ENCODE assay signal across 16 cellular contexts in genomic region chr1:5978452-5978851, GRCh38. TPM values are rescaled to one million over a fixed set of nuclear protein-coding genes. Genes with fewer than 3 reads are reported as not detected.
DNase-seq lines count a peak whose midpoint lies in the region; ATAC-seq and TF ChIP-seq lines count a peak whose summit lies in the region.
"Had no signal": no experiment of that assay in that cellular context is flagged by ENCODE, and none has a peak within 500 bp of the region (broad histone marks: within the 10 kb centered on the region; RNA-seq: fewer than 3 reads in every experiment).

No MANE protein-coding gene starts in this region.

- TF ChIP-seq POLR2A in spleen (IDR thresholded peaks at IDR 0.05) (no peak), esophagus muscularis mucosa (IDR thresholded peaks at IDR 0.05; ENCODE audit: low read depth) (no peak)

- H3K27me3 ChIP-seq in right atrium auricular region (no peaks in the 10 kb centered on the region), MG63 (no peaks in the 10 kb centered on the region), spleen (replicated peaks in 1 of 7) (no peaks in the 10 kb centered on the region), esophagus muscularis mucosa (no peaks in the 10 kb centered on the region)
- H3K27me3 ChIP-seq: colonic mucosa, testis had no signal

- peak overlapping the region; percentile 12 for H3K4me3 Mint-ChIP-seq in endothelial cell (ENCODE audit: unreplicated experiment)
- H3K4me3 Mint-ChIP-seq: CD4-positive, alpha-beta T cell had no signal

- ATAC-seq in Right ventricle myocardium inferior, result no peak

- no peak overlapping the region for H3K27ac Mint-ChIP-seq in endothelial cell (ENCODE audit: unreplicated experiment)

- CTCF ChIA-PET in OCI-LY7 (lab: Charles Lee; ENCODE audit: unreplicated experiment), result no interaction called here

- peaks cover 13% of the 10 kb centered on the region for H3K4me1 Mint-ChIP-seq in endothelial cell (ENCODE audit: unreplicated experiment)

- no TSS peak for BruUV-seq in OCI-LY7 (replicated peaks; lab: Mats Ljungman, UMichigan)

- 72 to 92% (median 79%) methylated on average over 6 to 7 of the region's 7 CpGs for whole genome bisulfite sequencing in spleen, 5 donors
- 93% methylated on average over 6 of the region's 7 CpGs for WGBS in esophagus muscularis mucosa

- no peak overlapping the region for H2AFZ ChIP-seq in OCI-LY7 (ENCODE audit: low read length)

- POLR2A ChIA-PET in OCI-LY7 (lab: Charles Lee), result no interaction called here

- peaks cover 2% of the 10 kb centered on the region for H3K36me3 ChIP-seq in right atrium auricular region
- peaks cover 7% of the 10 kb centered on the region for H3K36me3 ChIP-seq in MG63
- H3K36me3 ChIP-seq in spleen, result peaks cover 0 to 29% (median 0%) of the 10 kb centered on the region in 6 donors
- H3K36me3 ChIP-seq in esophagus muscularis mucosa, result peaks cover 0 to 41% (median 22%) of the 10 kb centered on the region in 4 donors
- H3K36me3 ChIP-seq in OCI-LY7 (ENCODE audit: insufficient read depth, low read length), result peaks cover 16% of the 10 kb centered on the region
- H3K36me3 ChIP-seq: colonic mucosa had no signal

- DNase-seq in Right ventricle myocardium inferior (ENCODE audit: missing footprints) (peak; percentile 67), right atrium auricular region (ENCODE audit: low spot score) (no peak), MG63 (peak; percentile 49), endothelial cell (ENCODE audit: low spot score) (no peak), spleen (peak; percentile 58), esophagus muscularis mucosa (ENCODE audit: extremely low spot score) (no peak), OCI-LY7 (ENCODE audit: low spot score) (no peak), C1 segment of cervical spinal cord (lab: John Stamatoyannopoulos, UW) (no peak)
- DNase-seq: colonic mucosa, DMS79 treated with DMSO at 0.1 percent for 48 hours, NCI-H2081 treated with DMSO at 0.1 percent for 48 hours, NCI-H446 treated with DMSO at 0.1 percent for 48 hours, nucleus accumbens, testis had no signal

- H3K4me3 ChIP-seq in right atrium auricular region (no peak overlapping the region), MG63 (no peak overlapping the region), spleen (no peak overlapping the region), esophagus muscularis mucosa (no peak overlapping the region), OCI-LY7 (ENCODE audit: low read depth, low read length, poor library complexity, severe bottlenecking) (no peak overlapping the region)
- H3K4me3 ChIP-seq: colonic mucosa, testis had no signal

- TF ChIP-seq CTCF in right atrium auricular region (IDR thresholded peaks at IDR 0.05), result no peak
- TF ChIP-seq CTCF in endothelial cell (IDR thresholded peaks at IDR 0.05; ENCODE audit: unreplicated experiment), result no peak
- TF ChIP-seq CTCF in spleen (IDR thresholded peaks at IDR 0.05 in 8 of 11, conservative IDR thresholded peaks at IDR 0.05 in 3 of 11), result no peak
- no peak for TF ChIP-seq CTCF in esophagus muscularis mucosa (IDR thresholded peaks at IDR 0.05)
- no peak for TF ChIP-seq CTCF in OCI-LY7 (conservative IDR thresholded peaks at IDR 0.05; ENCODE audit: low read length)

- H4K20me1 ChIP-seq in OCI-LY7 (ENCODE audit: insufficient read depth, low read length), result no peaks in the 10 kb centered on the region

- H3K9me3 Mint-ChIP-seq in endothelial cell (ENCODE audit: unreplicated experiment), result no peaks in the 10 kb centered on the region
- H3K9me3 Mint-ChIP-seq: activated T-helper 2 cell treated with anti-CD3 and anti-CD28 coated beads, Interferon-gamma antibody, Interleukin-2, Interleukin-4, amounts not matched to agents 10 μg/mL and 5 μg/mL and 100 μg/mL, durations not matched to agents 14 hours and 24 hours and 36 hours; CD4-positive, alpha-beta T cell had no signal

- TF ChIP-seq EP300 in esophagus muscularis mucosa (IDR thresholded peaks at IDR 0.05), result no peak

- H3K4me2 ChIP-seq in OCI-LY7 (ENCODE audit: low read length), result no peak overlapping the region

- no peaks in the 10 kb centered on the region for H3K79me2 ChIP-seq in OCI-LY7 (ENCODE audit: insufficient read depth, low read depth, low read length)

- H3K9me3 ChIP-seq in right atrium auricular region (no peaks in the 10 kb centered on the region), MG63 (no peaks in the 10 kb centered on the region), spleen (no peaks in the 10 kb centered on the region), esophagus muscularis mucosa (no peaks in the 10 kb centered on the region), OCI-LY7 (ENCODE audit: low read length) (no peaks in the 10 kb centered on the region)
- H3K9me3 ChIP-seq: colonic mucosa, testis had no signal

- H3K4me1 ChIP-seq in right atrium auricular region, result peaks cover 0 to 5% of the 10 kb centered on the region in 2 donors
- H3K4me1 ChIP-seq in spleen, result peaks cover 0 to 54% (median 4%) of the 10 kb centered on the region in 6 donors
- H3K4me1 ChIP-seq in esophagus muscularis mucosa, result peaks cover 0 to 4% (median 0%) of the 10 kb centered on the region in 4 donors
- peaks cover 32% of the 10 kb centered on the region for H3K4me1 ChIP-seq in OCI-LY7 (ENCODE audit: insufficient read depth, low read length, poor library complexity, severe bottlenecking)
- H3K4me1 ChIP-seq: colonic mucosa, testis had no signal

- H3K27ac ChIP-seq in right atrium auricular region (no peak overlapping the region), spleen (no peak overlapping the region), esophagus muscularis mucosa (replicated peaks in 1 of 4) (no peak overlapping the region), OCI-LY7 (ENCODE audit: low read depth, low read length, poor library complexity, severe bottlenecking) (no peak overlapping the region)
- H3K27ac ChIP-seq: colonic mucosa, testis had no signal

- H3K9me2 ChIP-seq in OCI-LY7 (ENCODE audit: insufficient read depth, low read length), result no peaks in the 10 kb centered on the region

- peaks cover 18% of the 10 kb centered on the region for H3K36me3 Mint-ChIP-seq in endothelial cell (ENCODE audit: low read depth, unreplicated experiment)

- H3K27me3 Mint-ChIP-seq in endothelial cell (ENCODE audit: unreplicated experiment), result peaks cover 10% of the 10 kb centered on the region
- H3K27me3 Mint-ChIP-seq: CD4-positive, alpha-beta T cell had no signal

- intact Hi-C loops in Right ventricle myocardium inferior (cut with DNase I), result loop anchor here (5.0 kb wide), 1 partner anchor 466 kb away; no protein-coding TSS in a partner anchor
- intact Hi-C loops in spleen (cut with DNase I; ENCODE audit: low total_unique reads), result no loop called here
- intact Hi-C loops in esophagus muscularis mucosa (cut with DNase I), result no loop called here
- intact Hi-C loops in OCI-LY7 (cut with micrococcal nuclease; ENCODE audit: unreplicated experiment), result no loop called here

RNA-seq across cellular contexts. Expression of gene NPHP4, which starts 13.8 kb away (rescaled TPM):
- total RNA-seq in Right ventricle myocardium inferior (4.8 TPM), right atrium auricular region (1 to 10 TPM; 3.0 to 4.3 TPM), endothelial cell (ENCODE audit: unreplicated experiment) (15.3 TPM), spleen (10 to 100 TPM in 5 of 7 donors, 1 to 10 TPM in 2; 8.4 to 17.5 (median 10.9) TPM), esophagus muscularis mucosa (1 to 10 TPM; 6.5 to 9.1 (median 8.0) TPM), OCI-LY7 (2022) (23.0 and 24.2 TPM in 2 replicates)
- 9.6 and 10.7 TPM in 2 replicates for total RNA-seq in MG63 (2014; rRNA removed; shearing (Covaris generic); ENCODE audit: low replicate concordance)
- polyA plus RNA-seq in spleen, result 1 to 10 TPM; 1.2 to 3.4 (median 2.6) TPM
- total RNA-seq in OCI-LY7 (2014; rRNA removed; shearing (Covaris generic)), result 9.2 and 13.4 TPM in 2 replicates

Comparison
In these comparisons a context has a peak if more than half of its experiments do, and no peak if none do; other contexts are left out.
1. DNase-seq: peak in Right ventricle myocardium inferior (single experiment), MG63 (single experiment) and spleen (single experiment); none in right atrium auricular region (single experiment), endothelial cell (single experiment), esophagus muscularis mucosa (single experiment), OCI-LY7 (single experiment) and C1 segment of cervical spinal cord (0 of 14).